8 cellular contexts compared by ENCODE assay signal in genomic region chr11:58573451-58574104, GRCh38.
DNase-seq lines count a peak whose midpoint lies in the region; ATAC-seq and FAIRE-seq lines count a peak whose summit lies in the region.

No MANE protein-coding gene starts in this region.

- H3K36me3 ChIP-seq in SK-N-MC (ENCODE audit: insufficient read depth, low read length) (no peaks in the 10 kb centered on the region), adipocyte (ENCODE audit: control insufficient read depth, insufficient read depth, low read length, severe bottlenecking) (peaks cover 13% of the 10 kb centered on the region)

- FAIRE-seq in GM18507 (lab: Jason Lieb, UNC): peak; percentile 75

- no peaks in the 10 kb centered on the region for H3K9me3 ChIP-seq in SK-N-MC (ENCODE audit: low read depth, low read length)
- no peaks in the 10 kb centered on the region for H3K9me3 ChIP-seq in adipocyte (ENCODE audit: control insufficient read depth, low read length)

- H3K27me3 ChIP-seq in adipocyte (replicated peaks; ENCODE audit: control insufficient read depth, insufficient read depth, low read length): no peaks in the 10 kb centered on the region

- H3K4me1 ChIP-seq in adipocyte (ENCODE audit: control insufficient read depth, insufficient read depth, low read length): peaks cover 54% of the 10 kb centered on the region

- H3K9ac ChIP-seq in SK-N-MC (ENCODE audit: insufficient read length) (no peak overlapping the region), adipocyte (ENCODE audit: low read length) (peak overlapping the region; percentile 99)

- DNase-seq in GM18507 (ENCODE audit: extremely low spot score, insufficient read length, low read depth) (no peak), SK-N-MC (ENCODE audit: low read depth, low spot score) (no peak), adipocyte (ENCODE audit: low read depth) (peak; percentile 85), kidney glomerular epithelial cell (lab: John Stamatoyannopoulos, UW) (peak; percentile 32)
- DNase-seq in stimulated activated CD8-positive, alpha-beta memory T cell treated with anti-CD3 and anti-CD28 coated beads, Interleukin-2, amount 100 ng/mL, for 1 hour (ENCODE audit: low read depth in 2 of 2): peak; percentile 17 to 24

- ATAC-seq in HG03175 (IDR thresholded peaks at IDR 0.05; ENCODE audit: unreplicated experiment) (peak; percentile 30), GM21515 (IDR thresholded peaks at IDR 0.05; ENCODE audit: unreplicated experiment) (no peak), HG03521 (IDR thresholded peaks at IDR 0.05; ENCODE audit: unreplicated experiment) (no peak)

- H3K27ac ChIP-seq in SK-N-MC: peak overlapping the region; percentile 30; the same call in 1 of the 2 replicates

- no peak overlapping the region for H3K4me3 ChIP-seq in SK-N-MC
- peak overlapping the region; percentile 70 for H3K4me3 ChIP-seq in adipocyte (ENCODE audit: low read length)

Comparison
In these comparisons a context has a peak if more than half of its experiments do, and no peak if none do; other contexts are left out.
1. DNase-seq: peak in adipocyte (single experiment), kidney glomerular epithelial cell (single experiment) and stimulated activated CD8-positive, alpha-beta memory T cell treated with anti-CD3 and anti-CD28 coated beads, Interleukin-2, amount 100 ng/mL, for 1 hour (2 of 2); none in GM18507 (single experiment) and SK-N-MC (single experiment).